9 cellular contexts compared by ENCODE assay signal in genomic region chr1:43651188-43651587, GRCh38. TPM values are rescaled to one million over a fixed set of nuclear protein-coding genes. Genes with fewer than 3 reads are reported as not detected.
DNase-seq lines count a peak whose midpoint lies in the region; ATAC-seq and TF ChIP-seq lines count a peak whose summit lies in the region.
"Had no signal": no experiment of that assay in that cellular context is flagged by ENCODE, and none has a peak within 500 bp of the region (broad histone marks: within the 10 kb centered on the region; RNA-seq: fewer than 3 reads in every experiment).

No MANE protein-coding gene starts in this region.

- H3K4me1 Mint-ChIP-seq in natural killer cell treated with Interleukin-12 subunit alpha and Interleukin-12 subunit beta and Interleukin-15 and Interleukin-18, amount 100 ng/mL, for 72 hours (ENCODE audit: low read depth in 2 of 2) = peaks cover 29 to 40% of the 10 kb centered on the region in 2 donors

- peaks cover 26% of the 10 kb centered on the region for H3K36me3 Mint-ChIP-seq in natural killer cell treated with Interleukin-12 subunit alpha and Interleukin-12 subunit beta and Interleukin-15 and Interleukin-18, amount 100 ng/mL, for 72 hours

- no peak for ATAC-seq in natural killer cell treated with Interleukin-12 subunit alpha and Interleukin-12 subunit beta and Interleukin-15 and Interleukin-18, amount 100 ng/mL, for 72 hours

- H3K27ac ChIP-seq in C4-2B (peak overlapping the region; percentile 85; the same call in 1 of the 2 replicates), coronary artery (no peak overlapping the region)

- H3K9me3 Mint-ChIP-seq in natural killer cell treated with Interleukin-12 subunit alpha and Interleukin-12 subunit beta and Interleukin-15 and Interleukin-18, amount 100 ng/mL, for 72 hours = no peaks in the 10 kb centered on the region

- DNase-seq in MG63 (no peak), coronary artery (ENCODE audit: low spot score) (no peak), superior temporal gyrus (ENCODE audit: extremely low spot score) (no peak), GM19238 (ENCODE audit: insufficient read length, low spot score) (no peak), GM20000 (ENCODE audit: low spot score) (no peak)
- DNase-seq in natural killer cell treated with Interleukin-12 subunit alpha and Interleukin-12 subunit beta and Interleukin-15 and Interleukin-18, amount 100 ng/mL, for 72 hours (ENCODE audit: low spot score) = no peak
- no peak for DNase-seq in stimulated activated CD4-positive, alpha-beta T cell treated with anti-CD3 and anti-CD28 coated beads, Interleukin-4, amount 100 ng/mL, for 1 hour
- DNase-seq: effector CD4-positive, alpha-beta T cell had no signal

- peak overlapping the region; percentile 92 for H3K4me3 Mint-ChIP-seq in natural killer cell treated with Interleukin-12 subunit alpha and Interleukin-12 subunit beta and Interleukin-15 and Interleukin-18, amount 100 ng/mL, for 72 hours

- peaks cover 43% of the 10 kb centered on the region for H3K36me3 ChIP-seq in MG63

- no peaks in the 10 kb centered on the region for H3K27me3 Mint-ChIP-seq in natural killer cell treated with Interleukin-12 subunit alpha and Interleukin-12 subunit beta and Interleukin-15 and Interleukin-18, amount 100 ng/mL, for 72 hours

- no peaks in the 10 kb centered on the region for H3K9me3 ChIP-seq in MG63

- TF ChIP-seq CTCF in C4-2B (conservative IDR thresholded peaks at IDR 0.05) (no peak), coronary artery (IDR thresholded peaks at IDR 0.05) (no peak), GM20000 (IDR thresholded peaks at IDR 0.05; ENCODE audit: extremely low read depth, missing control alignments) (no peak)

- peak overlapping the region; percentile 95 for H3K4me3 ChIP-seq in MG63
- H3K4me3 ChIP-seq in coronary artery = peak overlapping the region; percentile 92

- H3K27ac Mint-ChIP-seq in natural killer cell treated with Interleukin-12 subunit alpha and Interleukin-12 subunit beta and Interleukin-15 and Interleukin-18, amount 100 ng/mL, for 72 hours = peak overlapping the region; percentile 88 to 96

- H3K27me3 ChIP-seq in MG63 = no peaks in the 10 kb centered on the region

RNA-seq across cellular contexts. Expression of gene KDM4A, which starts 1.2 kb away (rescaled TPM):
- 24.1 and 24.8 TPM in 2 replicates for total RNA-seq in MG63 (2014; rRNA removed; shearing (Covaris generic); ENCODE audit: low replicate concordance)
- total RNA-seq in natural killer cell treated with Interleukin-12 subunit alpha and Interleukin-12 subunit beta and Interleukin-15 and Interleukin-18, amount 100 ng/mL, for 72 hours = 10 to 100 TPM; 45.8 to 53.8 TPM

RNA-seq across cellular contexts. Expression of gene ST3GAL3, which starts 56.1 kb away (rescaled TPM):
- 1.1 and 9.2 TPM in 2 replicates for total RNA-seq in MG63 (2014; rRNA removed; shearing (Covaris generic); ENCODE audit: low replicate concordance)
- 10 to 100 TPM; 20.7 to 49.4 TPM for total RNA-seq in natural killer cell treated with Interleukin-12 subunit alpha and Interleukin-12 subunit beta and Interleukin-15 and Interleukin-18, amount 100 ng/mL, for 72 hours
